ENCODE assay signal across 9 cellular contexts in the genomic region with DNA sequence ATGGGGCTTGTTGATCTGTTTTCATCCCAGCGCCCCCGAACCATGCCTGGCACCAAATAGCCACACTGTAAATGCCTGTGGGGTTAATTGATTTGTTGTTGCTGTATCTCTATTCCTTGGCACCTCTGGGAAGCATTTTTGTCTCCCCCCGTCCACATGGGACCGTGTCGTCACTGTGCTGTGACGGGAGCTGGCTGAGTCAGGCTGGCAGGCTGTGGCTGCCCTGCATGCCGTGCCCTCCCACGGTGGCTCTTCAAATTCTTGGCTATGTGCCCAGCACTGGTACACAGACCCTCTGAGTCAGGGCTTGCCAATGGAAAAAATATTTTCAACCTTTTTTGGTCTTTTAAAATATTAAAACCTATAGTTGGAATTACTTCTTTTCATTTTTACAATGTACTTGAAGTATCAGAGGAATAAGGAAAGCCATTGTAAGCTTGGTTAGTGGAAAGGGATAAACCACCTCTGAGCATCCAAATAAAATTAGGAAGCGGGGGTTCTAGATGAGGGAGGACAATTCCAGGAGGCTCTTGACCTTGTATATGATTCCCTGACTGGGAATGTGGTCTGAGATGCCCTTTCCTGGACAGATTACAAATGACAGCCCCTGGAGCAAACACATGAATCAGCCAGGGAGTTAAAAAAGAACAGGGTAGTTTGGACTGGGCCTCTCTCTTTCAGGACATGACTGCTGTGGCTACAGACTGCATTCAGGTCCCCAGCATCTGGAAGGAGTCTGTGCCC. TPM values are rescaled to one million over a fixed set of nuclear protein-coding genes. Genes with fewer than 3 reads are reported as not detected.
DNase-seq lines count a peak whose midpoint lies in the region; ATAC-seq and TF ChIP-seq lines count a peak whose summit lies in the region.
"Had no signal": no experiment of that assay in that cellular context is flagged by ENCODE, and none has a peak within 500 bp of the region (broad histone marks: within the 10 kb centered on the region; RNA-seq: fewer than 3 reads in every experiment).

No MANE protein-coding gene starts in this region.

- H3K4me3 ChIP-seq in esophagus muscularis mucosa: no peak overlapping the region
- no peak overlapping the region for H3K4me3 ChIP-seq in ovary
- H3K4me3 ChIP-seq: suprapubic skin had no signal

- H3K4me3 Mint-ChIP-seq in activated naive CD4-positive, alpha-beta T cell treated with anti-CD3 and anti-CD28 coated beads, Interleukin-2, amount 10 ng/mL, durations not matched to agents 7 days and 5 days: no peak overlapping the region

- intact Hi-C loops in esophagus muscularis mucosa (cut with DNase I) (no loop called here), ovary (cut with DNase I) (no loop called here)

- CTCF ChIA-PET in activated naive CD4-positive, alpha-beta T cell treated with anti-CD3 and anti-CD28 coated beads, Interleukin-2, amount 10 ng/mL, durations not matched to agents 7 days and 5 days (lab: Charles Lee): interaction anchor here (1.0 to 3.5 kb wide), 3 partner anchors 9 to 31 kb away, joined by 3 to 24 read pairs (median 17); no protein-coding TSS in a partner anchor

- TF ChIP-seq EP300 in esophagus muscularis mucosa (IDR thresholded peaks at IDR 0.05) (no peak), ovary (IDR thresholded peaks at IDR 0.05) (no peak)

- H3K4me1 ChIP-seq in esophagus muscularis mucosa (peaks cover 41 to 48% (median 46%) of the 10 kb centered on the region in 4 donors), ovary (ENCODE audit: insufficient read depth) (peaks cover 10% of the 10 kb centered on the region)

- TF ChIP-seq CTCF in esophagus muscularis mucosa (IDR thresholded peaks at IDR 0.05) (no peak), ovary (IDR thresholded peaks at IDR 0.05) (no peak)

- peaks cover 69% of the 10 kb centered on the region for H3K36me3 Mint-ChIP-seq in activated naive CD4-positive, alpha-beta T cell treated with anti-CD3 and anti-CD28 coated beads, Interleukin-2, amount 10 ng/mL, durations not matched to agents 7 days and 5 days

- H3K27ac ChIP-seq in esophagus muscularis mucosa (replicated peaks in 1 of 4) (peak overlapping the region; percentile 23 to 49 (median 39)), ovary (no peak overlapping the region)
- H3K27ac ChIP-seq: suprapubic skin had no signal

- H3K36me3 ChIP-seq in esophagus muscularis mucosa: no peaks in the 10 kb centered on the region
- no peaks in the 10 kb centered on the region for H3K36me3 ChIP-seq in ovary
- H3K36me3 ChIP-seq: suprapubic skin had no signal

- DNase-seq in activated naive CD4-positive, alpha-beta T cell treated with Interleukin-2 at 50 U/mL for 16 hours: peak; percentile 62
- no peak for DNase-seq in activated naive CD4-positive, alpha-beta T cell treated with anti-CD3 and anti-CD28 coated beads, Interleukin-2, amount 10 ng/mL, durations not matched to agents 7 days and 5 days
- peak; percentile 27 to 49 for DNase-seq in activated CD4-positive, alpha-beta T cell treated with anti-CD3 and anti-CD28 coated beads, Interleukin-2, amount 50 U/mL, for 24 hours (ENCODE audit: low read depth in 1 of 2, low spot score in 1 of 2)
- DNase-seq in esophagus muscularis mucosa (ENCODE audit: extremely low spot score) (no peak), pons (ENCODE audit: low spot score) (peak; percentile 36), SIG-M5 (lab: John Stamatoyannopoulos, UW) (no peak), ovary (no peak)

- 54% methylated on average over 9 of the region's 9 CpGs for WGBS in esophagus muscularis mucosa
- 61 to 76% (median 74%) methylated on average over 9 of the region's 9 CpGs for WGBS in ovary, 3 donors

- H3K9me3 ChIP-seq in esophagus muscularis mucosa (peaks cover 0 to 5% (median 0%) of the 10 kb centered on the region in 4 donors), ovary (peaks cover 0 to 2% of the 10 kb centered on the region in 2 donors)
- H3K9me3 ChIP-seq: suprapubic skin had no signal

- no peak for ATAC-seq in HG03565 (IDR thresholded peaks at IDR 0.05; ENCODE audit: unreplicated experiment)

- H3K27me3 ChIP-seq in esophagus muscularis mucosa (no peaks in the 10 kb centered on the region), ovary (no peaks in the 10 kb centered on the region)
- H3K27me3 ChIP-seq: suprapubic skin had no signal

- H3K27ac Mint-ChIP-seq in activated naive CD4-positive, alpha-beta T cell treated with anti-CD3 and anti-CD28 coated beads, Interleukin-2, amount 10 ng/mL, durations not matched to agents 7 days and 5 days: no peak overlapping the region

- peaks cover 16% of the 10 kb centered on the region for H3K9me3 Mint-ChIP-seq in activated naive CD4-positive, alpha-beta T cell treated with anti-CD3 and anti-CD28 coated beads, Interleukin-2, amount 10 ng/mL, durations not matched to agents 7 days and 5 days

- peaks cover 91% of the 10 kb centered on the region for H3K4me1 Mint-ChIP-seq in activated naive CD4-positive, alpha-beta T cell treated with anti-CD3 and anti-CD28 coated beads, Interleukin-2, amount 10 ng/mL, durations not matched to agents 7 days and 5 days

- H3K27me3 Mint-ChIP-seq in activated naive CD4-positive, alpha-beta T cell treated with anti-CD3 and anti-CD28 coated beads, Interleukin-2, amount 10 ng/mL, durations not matched to agents 7 days and 5 days: no peaks in the 10 kb centered on the region

- no peak for TF ChIP-seq POLR2A in esophagus muscularis mucosa (IDR thresholded peaks at IDR 0.05; ENCODE audit: low read depth)
- no peak for TF ChIP-seq POLR2A in ovary (IDR thresholded peaks at IDR 0.05)

RNA-seq across cellular contexts. Expression of gene DGKD, which starts 59.4 kb away (rescaled TPM):
- total RNA-seq in esophagus muscularis mucosa (10 to 100 TPM; 11.6 to 16.1 (median 13.3) TPM), ovary (10 to 100 TPM in 6 of 7 donors, 1 to 10 TPM in 1; 9.4 to 81.8 (median 39.5) TPM)
- 10 to 100 TPM; 19.0 to 19.1 TPM for polyA plus RNA-seq in ovary

Comparison
In these comparisons a context has a peak if more than half of its experiments do, and no peak if none do; other contexts are left out.
1. DNase-seq: peak in activated naive CD4-positive, alpha-beta T cell treated with Interleukin-2 at 50 U/mL for 16 hours (single experiment), activated CD4-positive, alpha-beta T cell treated with anti-CD3 and anti-CD28 coated beads, Interleukin-2, amount 50 U/mL, for 24 hours (2 of 2) and pons (single experiment); none in activated naive CD4-positive, alpha-beta T cell treated with anti-CD3 and anti-CD28 coated beads, Interleukin-2, amount 10 ng/mL, durations not matched to agents 7 days and 5 days (single experiment), esophagus muscularis mucosa (single experiment), SIG-M5 (single experiment) and ovary (0 of 5).
2. H3K27ac ChIP-seq: peak in esophagus muscularis mucosa (4 of 4); none in ovary (0 of 2).